26 cellular contexts compared by ENCODE assay signal in genomic region chr4:142005519-142005918, GRCh38.
"Had no signal": no experiment of that assay in that cellular context is flagged by ENCODE, and none has a peak within 500 bp of the region (broad histone marks: within the 10 kb centered on the region; RNA-seq: fewer than 3 reads in every experiment).

No MANE protein-coding gene starts in this region.

- H3K4me1 ChIP-seq: stomach, suprapubic skin, testis, thyroid gland, tibial artery, tibial nerve, transverse colon, upper lobe of left lung, upper lobe of right lung, uterus, vagina had no signal

- DNase-seq: stimulated activated CD4-positive, alpha-beta T cell treated with anti-CD3 and anti-CD28 coated beads, Interleukin-2, amount 100 ng/mL, for 48 hours; stimulated activated CD4-positive, alpha-beta T cell treated with anti-CD3 and anti-CD28 coated beads, Interleukin-4, amount 100 ng/mL, for 1 hour; stimulated activated CD4-positive, alpha-beta T cell treated with anti-CD3 and anti-CD28 coated beads, Interleukin-4, amount 100 ng/mL, for 24 hours; stimulated activated CD4-positive, alpha-beta T cell treated with anti-CD3 and anti-CD28 coated beads, Interleukin-4, amount 100 ng/mL, for 4 hours; stimulated activated CD8-positive, alpha-beta memory T cell treated with anti-CD3 and anti-CD28 coated beads, Interleukin-4, amount 100 ng/mL, for 48 hours; stimulated activated naive B cell treated with anti-CD40 and anti-IgM and Interleukin-4, amounts not matched to agents 10 μg/mL and 1 μg/mL and 100 μg/mL, for 72 hours; stimulated activated naive CD4-positive, alpha-beta T cell; stimulated activated naive CD4-positive, alpha-beta T cell treated with Interleukin-2 at 50 U/mL for 16 hours; stimulated activated naive CD8-positive, alpha-beta T cell treated with anti-CD3 and anti-CD28 coated beads, Interleukin-15, amount 100 ng/mL, for 72 hours; stimulated activated naive CD8-positive, alpha-beta T cell treated with anti-CD3 and anti-CD28 coated beads, Interleukin-15, Interleukin-2, amounts not matched to agents 100 U/mL and 50 U/mL, for 24 hours; stomach; substantia nigra; testis; thyroid gland; tibial artery; transverse colon; trophoblast cell; upper lobe of left lung; upper lobe of right lung; uterus had no signal

- H3K36me3 ChIP-seq: stomach, suprapubic skin, thoracic aorta, thyroid gland, tibial artery, tibial nerve, transverse colon, upper lobe of left lung, upper lobe of right lung, uterus, vagina had no signal

- H3K9me3 ChIP-seq: testis, thoracic aorta, thyroid gland, transverse colon, vagina had no signal

- H3K27me3 ChIP-seq: stomach, suprapubic skin, testis, thyroid gland, tibial artery, tibial nerve, transverse colon, upper lobe of left lung, upper lobe of right lung, uterus, vagina had no signal

- ATAC-seq: stimulated activated effector memory CD8-positive, alpha-beta T cell treated with anti-CD3 and anti-CD28 coated beads, Interleukin-12 subunit alpha, Interleukin-12 subunit beta, amount 100 ng/mL, for 72 hours; stimulated activated memory B cell treated with anti-CD40 and anti-IgM and Interleukin-4, amounts not matched to agents 10 μg/mL and 1 μg/mL and 100 μg/mL, for 72 hours; stimulated activated naive B cell treated with anti-CD40 and anti-IgM and Interleukin-4, amounts not matched to agents 10 μg/mL and 1 μg/mL and 100 μg/mL, for 72 hours; stimulated activated naive CD8-positive, alpha-beta T cell treated with anti-CD3 and anti-CD28 coated beads, Interleukin-15, amount 100 ng/mL, for 72 hours; stimulated activated naive CD8-positive, alpha-beta T cell treated with anti-CD3 and anti-CD28 coated beads, Interleukin-15, Interleukin-2, amounts not matched to agents 100 U/mL and 50 U/mL, for 24 hours; upper lobe of right lung had no signal

- H3K27ac ChIP-seq: stomach, suprapubic skin, testis, thoracic aorta, thyroid gland, tibial artery, tibial nerve, transverse colon, upper lobe of left lung, upper lobe of right lung, uterus, vagina had no signal

- H3K4me3 ChIP-seq: stomach, suprapubic skin, testis, thoracic aorta, thyroid gland, tibial artery, tibial nerve, transverse colon, upper lobe of left lung, upper lobe of right lung, uterus, vagina had no signal
